In genomic region chr10:71266147-71266917, GRCh38 we compare ENCODE assay signal across 1 cellular context.
TF ChIP-seq lines count a peak whose summit lies in the region.

No MANE protein-coding gene starts in this region.

TF ChIP-seq in K562, 482 proteins besides CTCF, POLR2A, EP300 and RAD21 (continued from another document and continues in another):
- TF ChIP-seq CTCFL (IDR thresholded peaks at IDR 0.05; ENCODE audit: borderline replicate concordance, insufficient read depth, low read depth, low read length, poor library complexity, severe bottlenecking) = no peak
- peak; percentile 74 for TF ChIP-seq ARID3B (CRISPR knock-in tag; IDR thresholded peaks at IDR 0.05; ENCODE audit: borderline replicate concordance)
- TF ChIP-seq ARID4B (CRISPR knock-in tag; IDR thresholded peaks at IDR 0.05) = peak; percentile 54; the same call in 1 of the 2 replicates
- TF ChIP-seq UBTF (IDR thresholded peaks at IDR 0.05; ENCODE audit: borderline replicate concordance in 1 of 2, low read depth in 2 of 2, low read length in 2 of 2) = peak; percentile 74 to 96; a peak in 2 of 4 replicates
- peak; percentile 99 for TF ChIP-seq ZNF584 (CRISPR knock-in tag; IDR thresholded peaks at IDR 0.05; ENCODE audit: low read depth)
- peak; percentile 95 for TF ChIP-seq ZNF586 (CRISPR knock-in tag; conservative IDR thresholded peaks at IDR 0.05)
- TF ChIP-seq ZC3H11A (IDR thresholded peaks at IDR 0.05; ENCODE audit: low read depth, low read length) = no peak
- peak; percentile 64 for TF ChIP-seq TCF3 (CRISPR knock-in tag; IDR thresholded peaks at IDR 0.05)
- no peak for TF ChIP-seq MCM2 (IDR thresholded peaks at IDR 0.05; ENCODE audit: low read depth)
- peak; percentile 32 for TF ChIP-seq E2F8 (IDR thresholded peaks at IDR 0.05; ENCODE audit: low read depth, partially characterized antibody)
- TF ChIP-seq NR3C1 (CRISPR knock-in tag; IDR thresholded peaks at IDR 0.05) = no peak
- TF ChIP-seq JUN (IDR thresholded peaks at IDR 0.05; ENCODE audit: borderline replicate concordance, low read depth, low read length) = peak; percentile 94
- TF ChIP-seq JUN (CRISPR knock-in tag; IDR thresholded peaks at IDR 0.05; ENCODE audit: borderline replicate concordance) = peak; percentile 97
- TF ChIP-seq PHF8 (IDR thresholded peaks at IDR 0.05; ENCODE audit: borderline replicate concordance, low read length) = no peak
- no peak for TF ChIP-seq ZNF407 (IDR thresholded peaks at IDR 0.05; ENCODE audit: low read depth)
- TF ChIP-seq E4F1 (CRISPR knock-in tag; IDR thresholded peaks at IDR 0.05; ENCODE audit: borderline replicate concordance) = 0 out of 2 replicates have a peak, but pooled peaks have one; percentile 63
- peak; percentile 79 for TF ChIP-seq ZNF592 (IDR thresholded peaks at IDR 0.05)
